ENCODE assay signal across 1 cellular context in the genomic region with DNA sequence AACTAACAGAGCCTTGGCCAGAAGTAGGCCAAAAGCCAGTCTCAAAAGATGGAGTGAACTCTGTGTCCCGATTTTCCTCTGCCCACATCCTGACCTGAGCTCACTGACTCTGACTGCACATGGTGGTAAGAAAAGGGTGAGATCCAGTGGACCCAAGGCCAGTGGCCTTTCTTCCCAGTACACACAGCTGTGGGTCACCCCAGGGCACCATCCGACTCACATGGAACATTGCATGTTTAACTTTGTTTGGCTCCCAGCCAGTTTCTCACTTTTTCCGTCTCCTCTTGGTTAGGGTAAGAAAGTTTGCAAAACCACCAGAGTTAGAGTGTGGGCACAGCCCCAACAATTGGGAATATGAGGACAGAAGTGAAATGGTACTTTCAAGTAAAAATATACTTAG.
TF ChIP-seq lines count a peak whose summit lies in the region.

No MANE protein-coding gene starts in this region.

TF ChIP-seq in GM23338, 12 proteins besides CTCF, POLR2A, EP300 and RAD21 (continued from another document):
- TF ChIP-seq, protein P1, sequence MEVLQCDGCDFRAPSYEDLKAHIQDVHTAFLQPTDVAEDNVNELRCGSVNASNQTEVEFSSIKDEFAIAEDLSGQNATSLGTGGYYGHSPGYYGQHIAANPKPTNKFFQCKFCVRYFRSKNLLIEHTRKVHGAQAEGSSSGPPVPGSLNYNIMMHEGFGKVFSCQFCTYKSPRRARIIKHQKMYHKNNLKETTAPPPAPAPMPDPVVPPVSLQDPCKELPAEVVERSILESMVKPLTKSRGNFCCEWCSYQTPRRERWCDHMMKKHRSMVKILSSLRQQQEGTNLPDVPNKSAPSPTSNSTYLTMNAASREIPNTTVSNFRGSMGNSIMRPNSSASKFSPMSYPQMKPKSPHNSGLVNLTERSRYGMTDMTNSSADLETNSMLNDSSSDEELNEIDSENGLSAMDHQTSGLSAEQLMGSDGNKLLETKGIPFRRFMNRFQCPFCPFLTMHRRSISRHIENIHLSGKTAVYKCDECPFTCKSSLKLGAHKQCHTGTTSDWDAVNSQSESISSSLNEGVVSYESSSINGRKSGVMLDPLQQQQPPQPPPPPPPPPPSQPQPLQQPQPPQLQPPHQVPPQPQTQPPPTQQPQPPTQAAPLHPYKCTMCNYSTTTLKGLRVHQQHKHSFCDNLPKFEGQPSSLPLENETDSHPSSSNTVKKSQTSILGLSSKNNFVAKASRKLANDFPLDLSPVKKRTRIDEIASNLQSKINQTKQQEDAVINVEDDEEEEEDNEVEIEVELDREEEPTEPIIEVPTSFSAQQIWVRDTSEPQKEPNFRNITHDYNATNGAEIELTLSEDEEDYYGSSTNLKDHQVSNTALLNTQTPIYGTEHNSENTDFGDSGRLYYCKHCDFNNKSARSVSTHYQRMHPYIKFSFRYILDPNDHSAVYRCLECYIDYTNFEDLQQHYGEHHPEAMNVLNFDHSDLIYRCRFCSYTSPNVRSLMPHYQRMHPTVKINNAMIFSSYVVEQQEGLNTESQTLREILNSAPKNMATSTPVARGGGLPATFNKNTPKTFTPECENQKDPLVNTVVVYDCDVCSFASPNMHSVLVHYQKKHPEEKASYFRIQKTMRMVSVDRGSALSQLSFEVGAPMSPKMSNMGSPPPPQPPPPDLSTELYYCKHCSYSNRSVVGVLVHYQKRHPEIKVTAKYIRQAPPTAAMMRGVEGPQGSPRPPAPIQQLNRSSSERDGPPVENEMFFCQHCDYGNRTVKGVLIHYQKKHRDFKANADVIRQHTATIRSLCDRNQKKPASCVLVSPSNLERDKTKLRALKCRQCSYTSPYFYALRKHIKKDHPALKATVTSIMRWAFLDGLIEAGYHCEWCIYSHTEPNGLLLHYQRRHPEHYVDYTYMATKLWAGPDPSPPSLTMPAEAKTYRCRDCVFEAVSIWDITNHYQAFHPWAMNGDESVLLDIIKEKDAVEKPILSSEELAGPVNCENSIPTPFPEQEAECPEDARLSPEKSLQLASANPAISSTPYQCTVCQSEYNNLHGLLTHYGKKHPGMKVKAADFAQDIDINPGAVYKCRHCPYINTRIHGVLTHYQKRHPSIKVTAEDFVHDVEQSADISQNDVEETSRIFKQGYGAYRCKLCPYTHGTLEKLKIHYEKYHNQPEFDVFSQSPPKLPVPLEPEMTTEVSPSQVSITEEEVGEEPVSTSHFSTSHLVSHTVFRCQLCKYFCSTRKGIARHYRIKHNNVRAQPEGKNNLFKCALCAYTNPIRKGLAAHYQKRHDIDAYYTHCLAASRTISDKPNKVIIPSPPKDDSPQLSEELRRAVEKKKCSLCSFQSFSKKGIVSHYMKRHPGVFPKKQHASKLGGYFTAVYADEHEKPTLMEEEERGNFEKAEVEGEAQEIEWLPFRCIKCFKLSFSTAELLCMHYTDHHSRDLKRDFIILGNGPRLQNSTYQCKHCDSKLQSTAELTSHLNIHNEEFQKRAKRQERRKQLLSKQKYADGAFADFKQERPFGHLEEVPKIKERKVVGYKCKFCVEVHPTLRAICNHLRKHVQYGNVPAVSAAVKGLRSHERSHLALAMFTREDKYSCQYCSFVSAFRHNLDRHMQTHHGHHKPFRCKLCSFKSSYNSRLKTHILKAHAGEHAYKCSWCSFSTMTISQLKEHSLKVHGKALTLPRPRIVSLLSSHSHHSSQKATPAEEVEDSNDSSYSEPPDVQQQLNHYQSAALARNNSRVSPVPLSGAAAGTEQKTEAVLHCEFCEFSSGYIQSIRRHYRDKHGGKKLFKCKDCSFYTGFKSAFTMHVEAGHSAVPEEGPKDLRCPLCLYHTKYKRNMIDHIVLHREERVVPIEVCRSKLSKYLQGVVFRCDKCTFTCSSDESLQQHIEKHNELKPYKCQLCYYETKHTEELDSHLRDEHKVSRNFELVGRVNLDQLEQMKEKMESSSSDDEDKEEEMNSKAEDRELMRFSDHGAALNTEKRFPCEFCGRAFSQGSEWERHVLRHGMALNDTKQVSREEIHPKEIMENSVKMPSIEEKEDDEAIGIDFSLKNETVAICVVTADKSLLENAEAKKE (CRISPR knock-in tag; IDR thresholded peaks at IDR 0.05): no peak
- TF ChIP-seq, protein P2, sequence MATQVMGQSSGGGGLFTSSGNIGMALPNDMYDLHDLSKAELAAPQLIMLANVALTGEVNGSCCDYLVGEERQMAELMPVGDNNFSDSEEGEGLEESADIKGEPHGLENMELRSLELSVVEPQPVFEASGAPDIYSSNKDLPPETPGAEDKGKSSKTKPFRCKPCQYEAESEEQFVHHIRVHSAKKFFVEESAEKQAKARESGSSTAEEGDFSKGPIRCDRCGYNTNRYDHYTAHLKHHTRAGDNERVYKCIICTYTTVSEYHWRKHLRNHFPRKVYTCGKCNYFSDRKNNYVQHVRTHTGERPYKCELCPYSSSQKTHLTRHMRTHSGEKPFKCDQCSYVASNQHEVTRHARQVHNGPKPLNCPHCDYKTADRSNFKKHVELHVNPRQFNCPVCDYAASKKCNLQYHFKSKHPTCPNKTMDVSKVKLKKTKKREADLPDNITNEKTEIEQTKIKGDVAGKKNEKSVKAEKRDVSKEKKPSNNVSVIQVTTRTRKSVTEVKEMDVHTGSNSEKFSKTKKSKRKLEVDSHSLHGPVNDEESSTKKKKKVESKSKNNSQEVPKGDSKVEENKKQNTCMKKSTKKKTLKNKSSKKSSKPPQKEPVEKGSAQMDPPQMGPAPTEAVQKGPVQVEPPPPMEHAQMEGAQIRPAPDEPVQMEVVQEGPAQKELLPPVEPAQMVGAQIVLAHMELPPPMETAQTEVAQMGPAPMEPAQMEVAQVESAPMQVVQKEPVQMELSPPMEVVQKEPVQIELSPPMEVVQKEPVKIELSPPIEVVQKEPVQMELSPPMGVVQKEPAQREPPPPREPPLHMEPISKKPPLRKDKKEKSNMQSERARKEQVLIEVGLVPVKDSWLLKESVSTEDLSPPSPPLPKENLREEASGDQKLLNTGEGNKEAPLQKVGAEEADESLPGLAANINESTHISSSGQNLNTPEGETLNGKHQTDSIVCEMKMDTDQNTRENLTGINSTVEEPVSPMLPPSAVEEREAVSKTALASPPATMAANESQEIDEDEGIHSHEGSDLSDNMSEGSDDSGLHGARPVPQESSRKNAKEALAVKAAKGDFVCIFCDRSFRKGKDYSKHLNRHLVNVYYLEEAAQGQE (IDR thresholded peaks at IDR 0.05; ENCODE audit: unreplicated experiment): no peak
- TF ChIP-seq CREB1 (CRISPR knock-in tag; IDR thresholded peaks at IDR 0.05; ENCODE audit: low read depth): no peak
TF ChIP-seq in GM23338: peak in this region for 0.
